ENCODE assay signal across 8 cellular contexts in genomic region chr6:43628392-43629103, GRCh38. TPM values are rescaled to one million over a fixed set of nuclear protein-coding genes. Genes with fewer than 3 reads are reported as not detected.
DNase-seq lines count a peak whose midpoint lies in the region; ATAC-seq and TF ChIP-seq lines count a peak whose summit lies in the region.

No MANE protein-coding gene starts in this region.

- WGBS in testis, 2 donors, result 0 to 1% methylated on average over 24 to 25 of the region's 25 CpGs

- H3K79me2 ChIP-seq in DOHH2 (ENCODE audit: control insufficient read depth, low read length), result peaks cover 24% of the 10 kb centered on the region

- ATAC-seq in HG02571 (IDR thresholded peaks at IDR 0.05; ENCODE audit: unreplicated experiment), result peak; percentile 14
- ATAC-seq in activated T-cell treated with anti-CD3 and anti-CD28 coated beads, Interleukin-2, amount 50 U/mL, for 4 hours, result peak; percentile 33 to 39
- peak; percentile 16 for ATAC-seq in naive thymus-derived CD4-positive, alpha-beta T cell
- ATAC-seq in HG03039 (IDR thresholded peaks at IDR 0.05; ENCODE audit: unreplicated experiment), result no peak

- CTCF ChIA-PET in naive thymus-derived CD4-positive, alpha-beta T cell (lab: Charles Lee), result interaction anchor here (0.7 kb wide), 1 partner anchor 39 kb away, joined by 4 read pairs; no protein-coding TSS in a partner anchor

- TF ChIP-seq POLR2A in testis (IDR thresholded peaks at IDR 0.05), result no peak

- H3K27me3 Mint-ChIP-seq in activated T-cell treated with anti-CD3 and anti-CD28 coated beads, Interleukin-2, amount 50 U/mL, for 4 hours (ENCODE audit: low read depth), result no peaks in the 10 kb centered on the region
- H3K27me3 Mint-ChIP-seq in naive thymus-derived CD4-positive, alpha-beta T cell, result no peaks in the 10 kb centered on the region

- peak overlapping the region; percentile 97 for H3K4me3 Mint-ChIP-seq in activated T-cell treated with anti-CD3 and anti-CD28 coated beads, Interleukin-2, amount 50 U/mL, for 4 hours
- peak overlapping the region; percentile 97 to 100 (median 99) for H3K4me3 Mint-ChIP-seq in naive thymus-derived CD4-positive, alpha-beta T cell

- no peaks in the 10 kb centered on the region for H3K9me3 Mint-ChIP-seq in activated T-cell treated with anti-CD3 and anti-CD28 coated beads, Interleukin-2, amount 50 U/mL, for 4 hours
- peaks cover 0 to 3% (median 0%) of the 10 kb centered on the region in 11 donors for H3K9me3 Mint-ChIP-seq in naive thymus-derived CD4-positive, alpha-beta T cell

- POLR2A ChIA-PET in naive thymus-derived CD4-positive, alpha-beta T cell (lab: Charles Lee), result interaction anchor here (0.8 to 1.4 kb wide), 9 partner anchors 10 to 619 kb away, joined by 3 to 7 read pairs (median 5); partner anchors contain the start of genes HSP90AB1, MRPS18A, POLR1C and YIPF3

- H3F3A ChIP-seq in DOHH2 (ENCODE audit: control insufficient read depth, insufficient read depth), result peaks cover 9% of the 10 kb centered on the region; the same call in 1 of the 2 replicates

- H3K36me3 Mint-ChIP-seq in activated T-cell treated with anti-CD3 and anti-CD28 coated beads, Interleukin-2, amount 50 U/mL, for 4 hours (ENCODE audit: insufficient read depth), result peaks cover 7% of the 10 kb centered on the region
- peaks cover 0 to 19% (median 12%) of the 10 kb centered on the region in 5 donors for H3K36me3 Mint-ChIP-seq in naive thymus-derived CD4-positive, alpha-beta T cell

- no peaks in the 10 kb centered on the region for H4K20me1 ChIP-seq in DOHH2 (ENCODE audit: control insufficient read depth, insufficient read depth, low read depth, low read length)

- H3K27me3 ChIP-seq in DOHH2 (ENCODE audit: control insufficient read depth, low read length), result no peaks in the 10 kb centered on the region
- no peaks in the 10 kb centered on the region for H3K27me3 ChIP-seq in naive thymus-derived CD4-positive, alpha-beta T cell (ENCODE audit: control insufficient read depth in 2 of 2, insufficient read depth in 2 of 2, low read length in 2 of 2)
- H3K27me3 ChIP-seq in testis, result no peaks in the 10 kb centered on the region

- peak overlapping the region; percentile 91 for H3K4me2 ChIP-seq in DOHH2 (ENCODE audit: low read length)

- H3K4me1 ChIP-seq in DOHH2 (ENCODE audit: control insufficient read depth, low read length) (peaks cover 29% of the 10 kb centered on the region), testis (peaks cover 18% of the 10 kb centered on the region)
- H3K4me1 ChIP-seq in naive thymus-derived CD4-positive, alpha-beta T cell (ENCODE audit: control insufficient read depth in 2 of 2, insufficient read depth in 2 of 2, low read length in 2 of 2), result peaks cover 9 to 11% of the 10 kb centered on the region in 2 donors

- H3K4me1 Mint-ChIP-seq in activated T-cell treated with anti-CD3 and anti-CD28 coated beads, Interleukin-2, amount 50 U/mL, for 4 hours (ENCODE audit: low read depth), result peaks cover 26% of the 10 kb centered on the region
- H3K4me1 Mint-ChIP-seq in naive thymus-derived CD4-positive, alpha-beta T cell, result peaks cover 25 to 40% (median 33%) of the 10 kb centered on the region in 7 donors

- TF ChIP-seq CTCF in DOHH2 (IDR thresholded peaks at IDR 0.05; ENCODE audit: low read depth, low read length, poor library complexity, severe bottlenecking), result no peak
- no peak for TF ChIP-seq CTCF in testis (IDR thresholded peaks at IDR 0.05)

- H3K27ac ChIP-seq in DOHH2 (ENCODE audit: low read depth, low read length) (peak overlapping the region; percentile 75), testis (peak overlapping the region; percentile 88 to 96)
- H3K27ac ChIP-seq in naive thymus-derived CD4-positive, alpha-beta T cell (ENCODE audit: low read depth, low read length), result peak overlapping the region; percentile 76

- H3K4me3 ChIP-seq in DOHH2 (ENCODE audit: low read length), result peak overlapping the region; percentile 99
- peak overlapping the region; percentile 98 for H3K4me3 ChIP-seq in naive thymus-derived CD4-positive, alpha-beta T cell (ENCODE audit: low read length)
- peak overlapping the region; percentile 98 to 99 for H3K4me3 ChIP-seq in testis

- peaks cover 48% of the 10 kb centered on the region for H3K36me3 ChIP-seq in DOHH2 (ENCODE audit: control insufficient read depth, low read length)
- H3K36me3 ChIP-seq in naive thymus-derived CD4-positive, alpha-beta T cell (ENCODE audit: control insufficient read depth in 2 of 3, insufficient read depth in 3 of 3, low read length in 3 of 3), result peaks cover 0 to 28% (median 3%) of the 10 kb centered on the region in 3 experiments
- no peaks in the 10 kb centered on the region for H3K36me3 ChIP-seq in testis (ENCODE audit: low read depth, missing control alignments)

- H3K9me3 ChIP-seq in DOHH2 (ENCODE audit: control insufficient read depth, insufficient read depth, low read length), result no peaks in the 10 kb centered on the region
- H3K9me3 ChIP-seq in naive thymus-derived CD4-positive, alpha-beta T cell (ENCODE audit: control insufficient read depth in 2 of 3, low read length in 3 of 3), result no peaks in the 10 kb centered on the region
- no peaks in the 10 kb centered on the region for H3K9me3 ChIP-seq in testis

- peak overlapping the region; percentile 90 to 99 (median 98) for H3K27ac Mint-ChIP-seq in naive thymus-derived CD4-positive, alpha-beta T cell

- intact Hi-C loops in naive thymus-derived CD4-positive, alpha-beta T cell (cut with micrococcal nuclease), result loop anchor here (1.0 to 5.0 kb wide), 25 partner anchors 8 to 1894 kb away; partner anchors contain the start of genes ABCC10 (in 2 of the 2), MRPS18A (in 2 of the 2), POLH (in 2 of the 2) and POLR1C (in 2 of the 2)
- intact Hi-C loops in testis (cut with DNase I; ENCODE audit: low total_unique reads), result no loop called here

- DNase-seq in NCI-H82 (lab: John Stamatoyannopoulos, UW) (peak; percentile 85), fibroblast of gingiva (ENCODE audit: low read depth) (peak; percentile 47), testis (peak; percentile 61)
- DNase-seq in activated T-cell treated with anti-CD3 and anti-CD28 coated beads, Interleukin-2, amount 50 U/mL, for 4 hours, result peak; percentile 35
- peak in 8 of 9 donors; percentile 37 to 61 (median 51) for DNase-seq in naive thymus-derived CD4-positive, alpha-beta T cell

- H3K9me2 ChIP-seq in DOHH2 (replicated peaks; ENCODE audit: control insufficient read depth, low read length), result no peaks in the 10 kb centered on the region

RNA-seq across cellular contexts. Expression of gene GTPBP2, which starts 0.5 kb away (rescaled TPM):
- total RNA-seq in activated T-cell treated with anti-CD3 and anti-CD28 coated beads, Interleukin-2, amount 50 U/mL, for 4 hours, result 10 to 100 TPM; 37.3 to 50.3 (median 39.1) TPM
- 10 to 100 TPM; 55.0 to 94.7 (median 72.0) TPM for total RNA-seq in naive thymus-derived CD4-positive, alpha-beta T cell
- polyA plus RNA-seq in naive thymus-derived CD4-positive, alpha-beta T cell, result 1 to 10 TPM; 3.2 TPM
- 10 to 100 TPM; 59.5 to 64.7 TPM for total RNA-seq in testis
- polyA plus RNA-seq in testis (ENCODE audit: insufficient read depth, low read depth, low replicate concordance), result 59.0 TPM

RNA-seq across cellular contexts. Expression of gene MAD2L1BP, which starts 7.1 kb away (rescaled TPM):
- 10 to 100 TPM; 32.1 to 32.7 (median 32.3) TPM for total RNA-seq in activated T-cell treated with anti-CD3 and anti-CD28 coated beads, Interleukin-2, amount 50 U/mL, for 4 hours
- total RNA-seq in naive thymus-derived CD4-positive, alpha-beta T cell, result 10 to 100 TPM; 25.2 to 44.5 (median 28.0) TPM
- 10 to 100 TPM; 14.9 to 29.1 TPM for polyA plus RNA-seq in naive thymus-derived CD4-positive, alpha-beta T cell
- 10 to 100 TPM; 40.5 to 42.4 TPM for total RNA-seq in testis
- polyA plus RNA-seq in testis (ENCODE audit: insufficient read depth, low read depth, low replicate concordance), result 38.3 TPM

RNA-seq across cellular contexts. Expression of gene RSPH9, which starts 16.3 kb away (rescaled TPM):
- total RNA-seq in activated T-cell treated with anti-CD3 and anti-CD28 coated beads, Interleukin-2, amount 50 U/mL, for 4 hours, result not detected
- not detected for total RNA-seq in naive thymus-derived CD4-positive, alpha-beta T cell
- 1 to 10 TPM in 1 of 2 donors, under 1 TPM in 1; 0.96 to 1.1 TPM for polyA plus RNA-seq in naive thymus-derived CD4-positive, alpha-beta T cell
- 1 to 10 TPM; 6.1 to 8.3 TPM for total RNA-seq in testis
- 22.8 TPM for polyA plus RNA-seq in testis (ENCODE audit: insufficient read depth, low read depth, low replicate concordance)

RNA-seq across cellular contexts. Expression of gene POLH, which starts 52.6 kb away (rescaled TPM):
- 10 to 100 TPM; 15.7 to 22.8 (median 18.8) TPM for total RNA-seq in activated T-cell treated with anti-CD3 and anti-CD28 coated beads, Interleukin-2, amount 50 U/mL, for 4 hours
- total RNA-seq in naive thymus-derived CD4-positive, alpha-beta T cell, result 10 to 100 TPM in 4 of 5 experiments, 1 to 10 TPM in 1; 9.1 to 65.6 (median 19.3) TPM
- 10 to 100 TPM in 1 of 2 donors, 1 to 10 TPM in 1; 7.4 to 16.8 TPM for polyA plus RNA-seq in naive thymus-derived CD4-positive, alpha-beta T cell
- 10 to 100 TPM; 11.7 to 18.3 TPM for total RNA-seq in testis
- 29.5 TPM for polyA plus RNA-seq in testis (ENCODE audit: insufficient read depth, low read depth, low replicate concordance)

RNA-seq across cellular contexts. Expression of gene XPO5, which starts 52.7 kb away (rescaled TPM):
- 100 to 1,000 TPM; 116 to 140 (median 120) TPM for total RNA-seq in activated T-cell treated with anti-CD3 and anti-CD28 coated beads, Interleukin-2, amount 50 U/mL, for 4 hours
- 100 to 1,000 TPM in 1 of 5 experiments, 10 to 100 TPM in 4; 35.0 to 107 (median 41.9) TPM for total RNA-seq in naive thymus-derived CD4-positive, alpha-beta T cell
- polyA plus RNA-seq in naive thymus-derived CD4-positive, alpha-beta T cell, result 10 to 100 TPM in 1 of 2 donors, 1 to 10 TPM in 1; 9.3 to 10.2 TPM
- 10 to 100 TPM; 53.7 to 65.8 TPM for total RNA-seq in testis
- polyA plus RNA-seq in testis (ENCODE audit: insufficient read depth, low read depth, low replicate concordance), result 79.1 TPM

Comparison
In these comparisons a context has a peak if more than half of its experiments do, and no peak if none do; other contexts are left out.
1. DNase-seq: peak in every context shown above with its lines; median percentile 85 in NCI-H82; 61 in testis; 51 in naive thymus-derived CD4-positive, alpha-beta T cell; 47 in fibroblast of gingiva; 35 in activated T-cell treated with anti-CD3 and anti-CD28 coated beads, Interleukin-2, amount 50 U/mL, for 4 hours.
2. RNA of gene RSPH9, which starts 16.3 kb away (total RNA-seq): 6.1 to 8.3 TPM in testis; not detected in naive thymus-derived CD4-positive, alpha-beta T cell and not detected in activated T-cell treated with anti-CD3 and anti-CD28 coated beads, Interleukin-2, amount 50 U/mL, for 4 hours; every median in the first group is over 4 times any median in the second.
3. Peak in every context shown above with its lines, with median percentiles within 50 percentile points of each other: H3K27ac ChIP-seq and H3K4me3 ChIP-seq.